ENCODE assay signal across 9 cellular contexts in genomic region chr13:53201454-53202225, GRCh38.
DNase-seq lines count a peak whose midpoint lies in the region; ATAC-seq and TF ChIP-seq lines count a peak whose summit lies in the region.
"Had no signal": no experiment of that assay in that cellular context is flagged by ENCODE, and none has a peak within 500 bp of the region (broad histone marks: within the 10 kb centered on the region; RNA-seq: fewer than 3 reads in every experiment).

No MANE protein-coding gene starts in this region.

- ATAC-seq in GM19452 (IDR thresholded peaks at IDR 0.05; ENCODE audit: unreplicated experiment) = no peak

- H4K12ac ChIP-seq in trophoblast cell (ENCODE audit: low read depth, low read length) = no peak overlapping the region

- H3K9ac ChIP-seq in trophoblast cell (ENCODE audit: low read length) (no peak overlapping the region), mesenchymal stem cell (ENCODE audit: low read length) (no peak overlapping the region), MM.1S (ENCODE audit: low read length) (no peak overlapping the region)

- no peak overlapping the region for H3K4me3 ChIP-seq in cardiac muscle cell
- peak overlapping the region; percentile 42 for H3K4me3 ChIP-seq in trophoblast cell (ENCODE audit: low read depth, low read length)
- no peak overlapping the region for H3K4me3 ChIP-seq in mesenchymal stem cell (ENCODE audit: insufficient read depth in 1 of 2, low read depth in 1 of 2, low read length in 2 of 2)
- no peak overlapping the region for H3K4me3 ChIP-seq in MM.1S (ENCODE audit: low read length)

- H2BK15ac ChIP-seq in mesenchymal stem cell (ENCODE audit: low read depth, poor library complexity, severe bottlenecking) = no peak overlapping the region

- H2BK12ac ChIP-seq in trophoblast cell (ENCODE audit: low read length) (no peak overlapping the region), mesenchymal stem cell (ENCODE audit: low read length in 2 of 2) (no peak overlapping the region)

- H3K4ac ChIP-seq in trophoblast cell (ENCODE audit: low read depth, low read length) (no peak overlapping the region), mesenchymal stem cell (ENCODE audit: low read depth in 1 of 2, low read length in 2 of 2) (no peak overlapping the region)

- peak; percentile 38 for TF ChIP-seq CTCF in cardiac muscle cell (IDR thresholded peaks at IDR 0.05; ENCODE audit: low read depth, low read length)
- TF ChIP-seq CTCF in MM.1S (IDR thresholded peaks at IDR 0.05; ENCODE audit: low read length) = no peak

- H2AK5ac ChIP-seq in trophoblast cell (ENCODE audit: low read length) (no peak overlapping the region), mesenchymal stem cell (ENCODE audit: low read length, severe bottlenecking) (no peak overlapping the region)

- no peak overlapping the region for H3K23ac ChIP-seq in trophoblast cell (ENCODE audit: low read length)
- no peak overlapping the region for H3K23ac ChIP-seq in mesenchymal stem cell (ENCODE audit: low read length in 2 of 2)

- H3K18ac ChIP-seq in trophoblast cell (ENCODE audit: low read length) (no peak overlapping the region), mesenchymal stem cell (ENCODE audit: low read depth in 1 of 2, low read length in 2 of 2) (no peak overlapping the region)

- WGBS in trophoblast cell (ENCODE audit: extremely low coverage, insufficient coverage, insufficient read length) = no CpG with 5 or more reads among the region's 74 CpGs
- 30% methylated on average over 74 of the region's 74 CpGs for WGBS in mesenchymal stem cell

- no peaks in the 10 kb centered on the region for H3F3A ChIP-seq in MM.1S (ENCODE audit: insufficient read depth, low read length)

- H4K8ac ChIP-seq in trophoblast cell (ENCODE audit: low read depth, low read length) (no peak overlapping the region), mesenchymal stem cell (ENCODE audit: low read length) (no peak overlapping the region)

- no peak overlapping the region for H2AFZ ChIP-seq in trophoblast cell (ENCODE audit: insufficient read depth, low read length, poor library complexity)
- H2AFZ ChIP-seq in mesenchymal stem cell (ENCODE audit: low read depth, low read length) = no peak overlapping the region
- H2AFZ ChIP-seq in MM.1S (ENCODE audit: low read length) = no peak overlapping the region

- no peak overlapping the region for H2BK5ac ChIP-seq in trophoblast cell (ENCODE audit: low read depth, low read length, poor library complexity)
- H2BK5ac ChIP-seq in mesenchymal stem cell (ENCODE audit: low read depth, low read length, poor library complexity, severe bottlenecking) = no peak overlapping the region

- H3K27me3 ChIP-seq in cardiac muscle cell (peaks cover 13% of the 10 kb centered on the region), trophoblast cell (ENCODE audit: insufficient read depth, low read length) (no peaks in the 10 kb centered on the region), mesenchymal stem cell (ENCODE audit: control insufficient read depth in 1 of 2, insufficient read depth in 1 of 2, low read length in 2 of 2) (peaks cover 0 to 40% of the 10 kb centered on the region in 2 experiments), MM.1S (replicated peaks; ENCODE audit: insufficient read depth, low read length) (no peaks in the 10 kb centered on the region)

- H3K14ac ChIP-seq in trophoblast cell (ENCODE audit: low read length) (no peak overlapping the region), mesenchymal stem cell (ENCODE audit: low read length in 2 of 2) (no peak overlapping the region)

- H3K27ac ChIP-seq in cardiac muscle cell (no peak overlapping the region), trophoblast cell (ENCODE audit: low read depth, low read length) (no peak overlapping the region), mesenchymal stem cell (ENCODE audit: low read length, poor library complexity, severe bottlenecking) (no peak overlapping the region), MM.1S (ENCODE audit: low read length) (no peak overlapping the region)

- H3K4me2 ChIP-seq in trophoblast cell (ENCODE audit: low read length) (peak overlapping the region; percentile 56), mesenchymal stem cell (ENCODE audit: low read length, poor library complexity, severe bottlenecking) (no peak overlapping the region), MM.1S (ENCODE audit: low read depth, low read length) (no peak overlapping the region)

- DNase-seq in ELF-1 (ENCODE audit: low read depth, low spot score) (peak; percentile 68), NCI-H2196 treated with DMSO at 0.1 percent for 48 hours (lab: John Stamatoyannopoulos, UW; ENCODE audit: unreplicated experiment) (peak; percentile 11), cardiac muscle cell (ENCODE audit: low read depth in 1 of 2, low spot score in 1 of 2) (peak; percentile 7 to 53), trophoblast cell (no peak), mesenchymal stem cell (no peak), MM.1S (no peak)
- DNase-seq in activated T-cell treated with anti-CD3 and anti-CD28 coated beads, Interleukin-2, amount 50 U/mL, for 1 hour = no peak
- DNase-seq: activated CD4-positive, alpha-beta T cell treated with anti-CD3 and anti-CD28 coated beads, Interleukin-2, amount 10 ng/mL, durations not matched to agents 7 days and 5 days had no signal

- no peak overlapping the region for H2BK120ac ChIP-seq in trophoblast cell (ENCODE audit: insufficient read depth, low read length, poor library complexity)
- no peak overlapping the region for H2BK120ac ChIP-seq in mesenchymal stem cell (ENCODE audit: low read depth, low read length)

- H3K4me1 ChIP-seq in cardiac muscle cell (ENCODE audit: low read depth) (no peaks in the 10 kb centered on the region), trophoblast cell (ENCODE audit: control insufficient read depth in 1 of 2, insufficient read depth in 2 of 2, low read length in 2 of 2) (peaks cover 0 to 9% of the 10 kb centered on the region in 2 experiments), mesenchymal stem cell (ENCODE audit: control insufficient read depth, insufficient read depth, low read depth, low read length) (peaks cover 2% of the 10 kb centered on the region), MM.1S (ENCODE audit: low read length) (no peaks in the 10 kb centered on the region)

- no peaks in the 10 kb centered on the region for H3K9me3 ChIP-seq in cardiac muscle cell (ENCODE audit: low read depth)
- H3K9me3 ChIP-seq in trophoblast cell (ENCODE audit: insufficient read depth, low read depth, low read length) = peaks cover 15% of the 10 kb centered on the region
- no peaks in the 10 kb centered on the region for H3K9me3 ChIP-seq in mesenchymal stem cell (ENCODE audit: control insufficient read depth, low read length)
- H3K9me3 ChIP-seq in MM.1S (replicated peaks; ENCODE audit: insufficient read depth, low read length) = no peaks in the 10 kb centered on the region

- no peaks in the 10 kb centered on the region for H4K20me1 ChIP-seq in MM.1S (ENCODE audit: insufficient read depth, low read length)

- H3K36me3 ChIP-seq in cardiac muscle cell = no peaks in the 10 kb centered on the region
- H3K36me3 ChIP-seq in trophoblast cell (ENCODE audit: control insufficient read depth in 1 of 2, insufficient read depth in 2 of 2, low read length in 2 of 2) = no peaks in the 10 kb centered on the region
- no peaks in the 10 kb centered on the region for H3K36me3 ChIP-seq in mesenchymal stem cell (ENCODE audit: control insufficient read depth in 1 of 2, insufficient read depth in 2 of 2, low read depth in 1 of 2, low read length in 2 of 2)
- H3K36me3 ChIP-seq in MM.1S (replicated peaks; ENCODE audit: insufficient read depth, low read length) = no peaks in the 10 kb centered on the region

- H4K91ac ChIP-seq in trophoblast cell (ENCODE audit: low read depth, low read length) (no peak overlapping the region), mesenchymal stem cell (ENCODE audit: low read length) (no peak overlapping the region)

- H3K79me2 ChIP-seq in trophoblast cell (ENCODE audit: control insufficient read depth, insufficient read depth, low read length, poor library complexity) (no peaks in the 10 kb centered on the region), MM.1S (ENCODE audit: low read length) (no peaks in the 10 kb centered on the region)

- no peaks in the 10 kb centered on the region for H3K9me2 ChIP-seq in MM.1S (replicated peaks; ENCODE audit: insufficient read depth, low read length)

- H3K79me1 ChIP-seq in trophoblast cell (ENCODE audit: low read length) (no peaks in the 10 kb centered on the region), mesenchymal stem cell (replicated peaks; ENCODE audit: low read length, poor library complexity, severe bottlenecking) (no peaks in the 10 kb centered on the region)

Comparison
In these comparisons a context has a peak if more than half of its experiments do, and no peak if none do; other contexts are left out.
1. DNase-seq: peak in ELF-1 (single experiment), NCI-H2196 treated with DMSO at 0.1 percent for 48 hours (single experiment) and cardiac muscle cell (2 of 2); none in trophoblast cell (0 of 2), activated T-cell treated with anti-CD3 and anti-CD28 coated beads, Interleukin-2, amount 50 U/mL, for 1 hour (single experiment), mesenchymal stem cell (single experiment) and MM.1S (single experiment).